In the genomic region with DNA sequence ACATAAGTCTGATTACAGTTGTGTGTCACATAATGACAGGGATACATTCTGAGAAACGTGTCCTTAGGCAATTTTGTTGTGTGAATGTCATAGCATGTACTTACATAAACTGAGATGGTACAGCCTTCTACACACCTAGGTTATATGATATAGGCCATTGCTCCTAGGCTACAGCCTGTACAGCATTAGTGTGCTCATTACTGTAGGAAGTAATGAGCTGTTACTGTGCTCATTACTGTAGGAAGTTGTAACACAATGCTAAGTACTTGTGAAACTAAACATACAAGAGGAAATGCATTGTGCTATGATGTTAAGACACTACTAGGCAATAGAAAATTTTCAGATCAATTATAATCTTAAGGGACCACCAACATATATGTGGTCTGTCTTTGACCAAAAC, we compare ENCODE assay signal across 23 cellular contexts.
"Had no signal": no experiment of that assay in that cellular context is flagged by ENCODE, and none has a peak within 500 bp of the region (broad histone marks: within the 10 kb centered on the region; RNA-seq: fewer than 3 reads in every experiment).

No MANE protein-coding gene starts in this region.

- H3K9me3 ChIP-seq: ascending aorta, body of pancreas had no signal

- DNase-seq: activated B cell treated with CpG ODN at 0.5 μM for 24 hours; activated CD4-positive, alpha-beta T cell treated with anti-CD3 and anti-CD28 coated beads for 1 hour; activated CD4-positive, alpha-beta T cell treated with anti-CD3 and anti-CD28 coated beads, Interleukin-2, amount 10 ng/mL, durations not matched to agents 24 days and 14 days; activated CD4-positive, alpha-beta T cell treated with anti-CD3 and anti-CD28 coated beads, Interleukin-2, amount 50 U/mL, for 48 hours; activated CD8-positive, alpha-beta memory T cell treated with anti-CD3 and anti-CD28 coated beads, Interleukin-2, amount 10 ng/mL, durations not matched to agents 7 days and 5 days; activated effector memory CD4-positive, alpha-beta T cell treated with anti-CD3 and anti-CD28 coated beads, Interleukin-2, amount 50 U/mL, for 16 hours; activated naive CD4-positive, alpha-beta T cell treated with Interleukin-2 at 50 U/mL for 16 hours; activated naive CD8-positive, alpha-beta T cell treated with anti-CD3 and anti-CD28 coated beads, Interleukin-2, amount 50 U/mL, for 24 hours; activated T-cell treated with anti-CD3 and anti-CD28 coated beads, Interleukin-2, amount 50 U/mL, for 24 hours; amniotic stem cell; body of pancreas; Karpas-422; MM.1S; NCI-H1092 treated with DMSO at 0.1 percent for 48 hours; NCI-H1417 treated with DMSO at 0.1 percent for 48 hours; NCI-H1694 treated with DMSO at 0.1 percent for 48 hours; NCI-H2029 treated with DMSO at 0.1 percent for 48 hours; NCI-H345; NCI-H510A treated with DMSO at 0.1 percent for 48 hours; PC-3; SHP77 treated with DMSO at 0.1 percent for 48 hours had no signal

- H3K4me3 ChIP-seq: ascending aorta, body of pancreas, K562 had no signal

- H3K4me1 ChIP-seq: ascending aorta, body of pancreas had no signal

- H3K36me3 ChIP-seq: ascending aorta had no signal

- ATAC-seq: activated CD8-positive, alpha-beta memory T cell treated with anti-CD3 and anti-CD28 coated beads, Interleukin-2, amount 10 ng/mL, durations not matched to agents 7 days and 5 days; activated naive CD8-positive, alpha-beta T cell treated with anti-CD3 and anti-CD28 coated beads, Interleukin-2, amount 50 U/mL, for 24 hours; body of pancreas; PC-3 had no signal
